In the genomic region with DNA sequence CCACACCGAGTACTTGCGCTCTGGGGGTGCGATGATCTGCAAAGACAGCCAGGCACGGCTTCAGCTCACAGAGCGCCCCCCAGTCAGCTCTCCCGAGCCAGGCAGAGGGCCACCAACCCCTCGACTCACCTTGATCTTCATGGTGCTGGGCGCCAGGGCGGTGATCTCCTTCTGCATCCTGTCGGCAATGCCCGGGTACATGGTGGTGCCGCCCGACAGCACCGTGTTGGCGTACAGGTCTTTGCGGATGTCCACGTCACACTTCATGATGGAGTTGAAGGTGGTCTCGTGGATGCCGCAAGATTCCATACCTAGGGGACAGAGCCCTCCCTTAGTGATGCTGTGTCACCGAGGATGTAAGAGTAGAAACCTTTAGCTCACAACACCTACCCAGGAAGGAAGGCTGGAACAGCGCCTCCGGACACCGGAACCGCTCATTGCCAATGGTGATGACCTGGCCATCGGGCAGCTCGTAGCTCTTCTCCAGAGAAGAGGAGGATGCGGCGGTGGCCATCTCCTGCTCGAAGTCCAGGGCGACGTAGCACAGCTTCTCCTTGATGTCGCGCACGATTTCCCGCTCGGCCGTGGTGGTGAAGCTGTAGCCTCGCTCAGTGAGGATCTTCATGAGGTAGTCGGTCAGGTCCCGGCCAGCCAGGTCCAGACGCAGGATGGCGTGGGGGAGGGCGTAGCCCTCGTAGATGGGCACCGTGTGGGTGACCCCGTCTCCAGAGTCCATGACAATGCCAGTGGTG, we compare ENCODE assay signal across 8 cellular contexts. TPM values are rescaled to one million over a fixed set of nuclear protein-coding genes. Genes with fewer than 3 reads are reported as not detected.
DNase-seq lines count a peak whose midpoint lies in the region; ATAC-seq and TF ChIP-seq lines count a peak whose summit lies in the region.

No MANE protein-coding gene starts in this region.

- no peaks in the 10 kb centered on the region for H3K9me3 Mint-ChIP-seq in T-helper 1 cell treated with Interleukin-12 subunit alpha and Interleukin-12 subunit beta and Interleukin-4 antibody, amounts not matched to agents 30 μg/mL and 1 μg/mL, for 36 hours

- peak overlapping the region; percentile 96 for H3K4me3 Mint-ChIP-seq in T-helper 1 cell treated with Interleukin-12 subunit alpha and Interleukin-12 subunit beta and Interleukin-4 antibody, amounts not matched to agents 30 μg/mL and 1 μg/mL, for 36 hours

- peak; percentile 43 for TF ChIP-seq POLR2A in GM15510 (IDR thresholded peaks at IDR 0.05; ENCODE audit: borderline replicate concordance, extremely low read depth, insufficient read length)

- H3K36me3 Mint-ChIP-seq in T-helper 1 cell treated with Interleukin-12 subunit alpha and Interleukin-12 subunit beta and Interleukin-4 antibody, amounts not matched to agents 30 μg/mL and 1 μg/mL, for 36 hours (ENCODE audit: low read depth) = peaks cover 45% of the 10 kb centered on the region

- ATAC-seq in aorta (ENCODE audit: low FRiP score) = no peak

- H3K27me3 ChIP-seq in ectodermal cell (ENCODE audit: control insufficient read depth, insufficient read depth, low read length, poor library complexity, severe bottlenecking) (peaks cover 19% of the 10 kb centered on the region), muscle layer of colon (ENCODE audit: control insufficient read depth in 1 of 2, insufficient read depth in 2 of 2, low read length in 2 of 2) (no peaks in the 10 kb centered on the region), aorta (ENCODE audit: control insufficient read depth in 1 of 2, insufficient read depth in 2 of 2, low read length in 1 of 2) (peaks cover 0 to 2% of the 10 kb centered on the region in 2 donors)

- DNase-seq in aorta = peak in 1 of 2 donors; percentile 82
- no peak for DNase-seq in GOT3 (lab: John Stamatoyannopoulos, UW)
- DNase-seq in iPS-NIHi7 (ENCODE audit: extremely low spot score) = no peak
- DNase-seq in NCI-H1436 treated with DMSO at 0.1 percent for 48 hours (lab: John Stamatoyannopoulos, UW) = no peak

- WGBS in ectodermal cell, 2 experiments = 10 to 15% methylated on average over 46 of the region's 46 CpGs
- WGBS in aorta, 2 donors = 0% methylated on average over 46 of the region's 46 CpGs

- no peaks in the 10 kb centered on the region for H3K27me3 Mint-ChIP-seq in T-helper 1 cell treated with Interleukin-12 subunit alpha and Interleukin-12 subunit beta and Interleukin-4 antibody, amounts not matched to agents 30 μg/mL and 1 μg/mL, for 36 hours (ENCODE audit: low read depth)

- intact Hi-C loops in aorta (cut with DNase I) = loop anchor here (1.0 to 2.0 kb wide), 2 partner anchors 114 kb away; no protein-coding TSS in a partner anchor

- peak overlapping the region; percentile 86 for H3K27ac Mint-ChIP-seq in T-helper 1 cell treated with Interleukin-12 subunit alpha and Interleukin-12 subunit beta and Interleukin-4 antibody, amounts not matched to agents 30 μg/mL and 1 μg/mL, for 36 hours

- peak overlapping the region; percentile 96 for H3K4me3 ChIP-seq in ectodermal cell (ENCODE audit: insufficient read depth, low read depth, low read length)
- peak overlapping the region; percentile 77 to 78 for H3K4me3 ChIP-seq in muscle layer of colon (ENCODE audit: low read depth in 1 of 2, low read length in 2 of 2)
- peak overlapping the region; percentile 95 to 97 for H3K4me3 ChIP-seq in aorta (ENCODE audit: low read length in 2 of 2)

- peak overlapping the region; percentile 85 for H3K9ac ChIP-seq in muscle layer of colon (ENCODE audit: low read length)

- peaks cover 20% of the 10 kb centered on the region for H3K4me1 Mint-ChIP-seq in T-helper 1 cell treated with Interleukin-12 subunit alpha and Interleukin-12 subunit beta and Interleukin-4 antibody, amounts not matched to agents 30 μg/mL and 1 μg/mL, for 36 hours (ENCODE audit: low read depth)

- H3K36me3 ChIP-seq in ectodermal cell (ENCODE audit: control insufficient read depth, insufficient read depth, low read length) (peaks cover 26% of the 10 kb centered on the region), muscle layer of colon (ENCODE audit: insufficient read depth, low read length) (peaks cover 38% of the 10 kb centered on the region), aorta (ENCODE audit: control insufficient read depth in 1 of 2, insufficient read depth in 2 of 2, low read length in 1 of 2) (peaks cover 0 to 19% of the 10 kb centered on the region in 2 donors)

- H3K27ac ChIP-seq in ectodermal cell (ENCODE audit: insufficient read depth, low read depth, low read length, poor library complexity, severe bottlenecking) (no peak overlapping the region), muscle layer of colon (ENCODE audit: low read depth, low read length) (peak overlapping the region; percentile 90), aorta (ENCODE audit: low read depth in 1 of 2, low read length in 2 of 2) (peak overlapping the region in 1 of 2 donors; percentile 1)

- no peaks in the 10 kb centered on the region for H3K9me3 ChIP-seq in ectodermal cell (ENCODE audit: control insufficient read depth, low read length)
- H3K9me3 ChIP-seq in muscle layer of colon (ENCODE audit: low read length) = no peaks in the 10 kb centered on the region
- no peaks in the 10 kb centered on the region for H3K9me3 ChIP-seq in aorta (ENCODE audit: control insufficient read depth, low read length)

- H3K4me1 ChIP-seq in ectodermal cell (ENCODE audit: control insufficient read depth, insufficient read depth, low read length) = peaks cover 7% of the 10 kb centered on the region
- peaks cover 10% of the 10 kb centered on the region for H3K4me1 ChIP-seq in muscle layer of colon (ENCODE audit: insufficient read depth, low read length)
- H3K4me1 ChIP-seq in aorta (ENCODE audit: control insufficient read depth in 1 of 2, insufficient read depth in 2 of 2, low read length in 2 of 2) = no peaks in the 10 kb centered on the region

RNA-seq across cellular contexts. Expression of gene ACTG1, which starts 1.6 kb away (rescaled TPM):
- polyA plus RNA-seq in ectodermal cell (2013, experiment 1 of 4) = 2,395 TPM
- 2,615 TPM for polyA plus RNA-seq in ectodermal cell (2013, experiment 2 of 4)
- 2,034 TPM for polyA plus RNA-seq in ectodermal cell (2013, experiment 3 of 4)
- polyA plus RNA-seq in ectodermal cell (2013, experiment 4 of 4) = 2,356 TPM
- 1,000 to 10,000 TPM; 2,309 to 2,547 TPM for total RNA-seq in aorta
- 1,000 to 10,000 TPM; 1,438 to 2,310 TPM for polyA plus RNA-seq in aorta

RNA-seq across cellular contexts. Expression of gene FSCN2, which starts 17.2 kb away (rescaled TPM):
- polyA plus RNA-seq in ectodermal cell (2013, experiment 1 of 4) = not detected
- 0.48 TPM for polyA plus RNA-seq in ectodermal cell (2013, experiment 2 of 4)
- not detected for polyA plus RNA-seq in ectodermal cell (2013, experiment 3 of 4)
- polyA plus RNA-seq in ectodermal cell (2013, experiment 4 of 4) = 0.20 TPM
- 1 to 10 TPM; 3.0 to 3.1 TPM for total RNA-seq in aorta
- 1 to 10 TPM; 1.0 to 1.3 TPM for polyA plus RNA-seq in aorta

RNA-seq across cellular contexts. Expression of gene FAAP100, which starts 41.2 kb away (rescaled TPM):
- polyA plus RNA-seq in ectodermal cell (2013, experiment 1 of 4) = 30.3 TPM
- polyA plus RNA-seq in ectodermal cell (2013, experiment 2 of 4) = 32.0 TPM
- polyA plus RNA-seq in ectodermal cell (2013, experiment 3 of 4) = 19.6 TPM
- 21.2 TPM for polyA plus RNA-seq in ectodermal cell (2013, experiment 4 of 4)
- total RNA-seq in aorta = 10 to 100 TPM; 20.9 to 32.2 TPM
- 10 to 100 TPM in 1 of 2 donors, 1 to 10 TPM in 1; 8.8 to 48.4 TPM for polyA plus RNA-seq in aorta
